Comparison of ENCODE assay signal across 31 cellular contexts in the genomic region with DNA sequence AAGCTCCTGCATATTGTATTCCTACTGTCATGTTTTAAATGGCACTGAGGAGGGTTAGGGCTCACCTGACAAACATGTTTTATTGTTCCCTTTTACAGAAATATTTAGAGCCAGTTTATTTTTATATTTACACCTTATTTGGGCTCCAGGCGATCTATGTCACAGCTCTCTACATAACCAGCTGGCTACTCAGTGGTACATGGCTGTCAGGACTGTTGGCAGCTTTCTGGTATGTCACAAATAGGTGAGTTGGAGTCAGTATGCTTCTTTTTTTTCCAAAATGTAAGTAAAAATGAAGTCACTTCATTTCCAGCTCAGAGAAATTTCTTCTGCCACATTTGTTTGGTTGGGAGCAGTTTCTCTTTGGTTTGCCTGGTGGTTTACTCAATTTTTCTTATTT.
"Had no signal": no experiment of that assay in that cellular context is flagged by ENCODE, and none has a peak within 500 bp of the region (broad histone marks: within the 10 kb centered on the region; RNA-seq: fewer than 3 reads in every experiment).

No MANE protein-coding gene starts in this region.

- H3K9me3 ChIP-seq: adrenal gland, ascending aorta, body of pancreas, breast epithelium had no signal

- H3K27ac ChIP-seq: adrenal gland, ascending aorta, body of pancreas, brain microvascular endothelial cell, breast epithelium, cardiac muscle cell had no signal

- DNase-seq: activated effector memory CD4-positive, alpha-beta T cell treated with anti-CD3 and anti-CD28 coated beads, Interleukin-2, amount 50 U/mL, for 16 hours; activated effector memory CD4-positive, alpha-beta T cell treated with Interleukin-2 at 50 U/mL for 16 hours; activated gamma-delta T cell; activated gamma-delta T cell treated with Interleukin-2 at 50 U/mL for 16 hours; activated naive CD4-positive, alpha-beta T cell; activated naive CD4-positive, alpha-beta T cell treated with anti-CD3 and anti-CD28 coated beads for 36 hours; activated naive CD4-positive, alpha-beta T cell treated with anti-CD3 and anti-CD28 coated beads, Interleukin-2, amount 10 ng/mL, durations not matched to agents 7 days and 5 days; activated naive CD4-positive, alpha-beta T cell treated with anti-CD3 and anti-CD28 coated beads, Interleukin-2, amount 50 U/mL, for 16 hours; activated naive CD4-positive, alpha-beta T cell treated with Interleukin-2 at 50 U/mL for 16 hours; activated naive CD8-positive, alpha-beta T cell treated with anti-CD3 and anti-CD28 coated beads for 36 hours; activated naive CD8-positive, alpha-beta T cell treated with anti-CD3 and anti-CD28 coated beads, Interleukin-2, amount 10 ng/mL, durations not matched to agents 7 days and 5 days; activated naive CD8-positive, alpha-beta T cell treated with anti-CD3 and anti-CD28 coated beads, Interleukin-2, amount 50 U/mL, for 24 hours; activated T-cell treated with anti-CD3 and anti-CD28 coated beads, Interleukin-2, amount 50 U/mL, for 1 hour; activated T-cell treated with anti-CD3 and anti-CD28 coated beads, Interleukin-2, amount 50 U/mL, for 24 hours; activated T-cell treated with anti-CD3 and anti-CD28 coated beads, Interleukin-2, amount 50 U/mL, for 4 hours; activated T-cell treated with anti-CD3 and anti-CD28 coated beads, Interleukin-2, amount 50 U/mL, for 48 hours; activated T-cell treated with anti-CD3 and anti-CD28 coated beads, Interleukin-2, amount 50 U/mL, for 72 hours; adrenal gland; amniotic stem cell; amygdala; anterior cingulate cortex; aorta; body of pancreas; brain microvascular endothelial cell; central memory CD4-positive, alpha-beta T cell; cerebellar nuclear complex had no signal

- H3K4me1 ChIP-seq: adrenal gland, ascending aorta, body of pancreas, breast epithelium had no signal

- H3K27me3 ChIP-seq: adrenal gland, ascending aorta, body of pancreas, brain microvascular endothelial cell, breast epithelium, cardiac muscle cell had no signal

- ATAC-seq: activated naive CD4-positive, alpha-beta T cell treated with anti-CD3 and anti-CD28 coated beads, Interleukin-2, amount 50 U/mL, for 72 hours; activated naive CD8-positive, alpha-beta T cell treated with anti-CD3 and anti-CD28 coated beads, Interleukin-2, amount 50 U/mL, for 24 hours; activated T-cell treated with anti-CD3 and anti-CD28 coated beads, Interleukin-2, amount 50 U/mL, for 4 hours; activated T-cell treated with anti-CD3 and anti-CD28 coated beads, Interleukin-2, amount 50 U/mL, for 72 hours; activated T-helper 17 cell treated with anti-CD3 and anti-CD28 coated beads, Interleukin-2, amount 50 U/mL, for 72 hours; body of pancreas had no signal

- H3K36me3 ChIP-seq: adrenal gland, breast epithelium had no signal

- H3K4me3 ChIP-seq: adrenal gland, ascending aorta, body of pancreas, breast epithelium, cardiac muscle cell had no signal
